8 cellular contexts compared by ENCODE assay signal in the genomic region with DNA sequence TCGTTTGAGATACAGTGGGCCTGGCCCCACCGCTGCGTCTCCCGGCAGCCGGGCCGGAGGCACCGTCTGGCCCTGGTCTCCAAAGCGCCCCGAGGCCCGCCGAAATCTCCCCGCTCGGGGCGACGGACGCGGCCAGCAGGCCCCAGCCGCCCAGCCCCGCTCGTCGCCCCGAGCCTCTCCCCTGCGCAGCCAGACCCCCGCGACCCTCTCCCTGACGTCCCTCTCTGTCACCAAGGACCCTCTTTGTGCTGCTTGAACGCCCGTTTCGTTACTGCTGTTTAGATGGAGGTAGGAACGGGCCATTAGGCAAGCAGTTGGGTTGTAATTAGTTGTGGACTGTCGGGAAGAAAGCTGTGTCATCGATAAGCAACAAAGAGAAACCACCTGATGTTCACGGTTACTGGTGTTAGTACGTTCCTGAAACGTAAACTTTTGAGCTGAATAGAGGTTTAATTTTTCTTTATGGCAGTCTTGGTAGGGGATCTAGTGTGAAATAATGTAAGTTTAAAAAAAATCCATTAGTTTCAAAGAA. TPM values are rescaled to one million over a fixed set of nuclear protein-coding genes. Genes with fewer than 3 reads are reported as not detected.
DNase-seq lines count a peak whose midpoint lies in the region; ATAC-seq and TF ChIP-seq lines count a peak whose summit lies in the region.

No MANE protein-coding gene starts in this region.

- peaks cover 29% of the 10 kb centered on the region for H3K4me1 Mint-ChIP-seq in activated T-helper 17 cell treated with anti-CD3 and anti-CD28 coated beads, Interleukin-2, amount 50 U/mL, for 72 hours

- peaks cover 46% of the 10 kb centered on the region for H3K36me3 Mint-ChIP-seq in activated T-helper 17 cell treated with anti-CD3 and anti-CD28 coated beads, Interleukin-2, amount 50 U/mL, for 72 hours (ENCODE audit: low read depth)

- DNase-seq in COLO668 (lab: John Stamatoyannopoulos, UW; ENCODE audit: unreplicated experiment) (peak; percentile 62), GM19238 (ENCODE audit: insufficient read length, low spot score) (peak; percentile 28), NOMO-1 treated with DMSO at 0.1 percent for 48 hours (lab: John Stamatoyannopoulos, UW; ENCODE audit: unreplicated experiment) (peak; percentile 69), germinal center (ENCODE audit: low spot score) (peak; percentile 30), omental fat pad (ENCODE audit: low spot score) (no peak)
- DNase-seq in NK-92 treated with Interleukin-12 subunit alpha and Interleukin-12 subunit beta, amount 100 ng/mL, for 24 hours (lab: John Stamatoyannopoulos, UW) = no peak

- H3K27ac Mint-ChIP-seq in activated T-helper 17 cell treated with anti-CD3 and anti-CD28 coated beads, Interleukin-2, amount 50 U/mL, for 72 hours = peak overlapping the region; percentile 96

- peak; percentile 12 for ATAC-seq in HG03342 (IDR thresholded peaks at IDR 0.05; ENCODE audit: unreplicated experiment)
- peak; percentile 28 for ATAC-seq in activated T-helper 17 cell treated with anti-CD3 and anti-CD28 coated beads, Interleukin-2, amount 50 U/mL, for 72 hours (replicated peaks)
- ATAC-seq in omental fat pad (ENCODE audit: low FRiP score) = peak; percentile 49

- peak overlapping the region; percentile 90 for H3K4me3 Mint-ChIP-seq in activated T-helper 17 cell treated with anti-CD3 and anti-CD28 coated beads, Interleukin-2, amount 50 U/mL, for 72 hours

- TF ChIP-seq CTCF in omental fat pad (IDR thresholded peaks at IDR 0.05) = no peak

- no peaks in the 10 kb centered on the region for H3K9me3 Mint-ChIP-seq in activated T-helper 17 cell treated with anti-CD3 and anti-CD28 coated beads, Interleukin-2, amount 50 U/mL, for 72 hours

- no peaks in the 10 kb centered on the region for H3K27me3 Mint-ChIP-seq in activated T-helper 17 cell treated with anti-CD3 and anti-CD28 coated beads, Interleukin-2, amount 50 U/mL, for 72 hours

RNA-seq across cellular contexts. Expression of gene UBXN4, which starts 0.7 kb away (rescaled TPM):
- 100 to 1,000 TPM; 122 to 156 TPM for total RNA-seq in activated T-helper 17 cell treated with anti-CD3 and anti-CD28 coated beads, Interleukin-2, amount 50 U/mL, for 72 hours
- 10 to 100 TPM; 60.1 to 86.7 (median 75.1) TPM for total RNA-seq in omental fat pad

Comparison
In these comparisons a context has a peak if more than half of its experiments do, and no peak if none do; other contexts are left out.
1. DNase-seq: peak in COLO668 (single experiment), GM19238 (single experiment), NOMO-1 treated with DMSO at 0.1 percent for 48 hours (single experiment) and germinal center (single experiment); none in omental fat pad (single experiment) and NK-92 treated with Interleukin-12 subunit alpha and Interleukin-12 subunit beta, amount 100 ng/mL, for 24 hours (single experiment).
2. Peak in every context shown above with its lines, with median percentiles within 50 percentile points of each other: ATAC-seq.